Comparison of ENCODE assay signal across 25 cellular contexts in genomic region chr18:56312554-56312953, GRCh38.
"Had no signal": no experiment of that assay in that cellular context is flagged by ENCODE, and none has a peak within 500 bp of the region (broad histone marks: within the 10 kb centered on the region; RNA-seq: fewer than 3 reads in every experiment).

No MANE protein-coding gene starts in this region.

- H3K4me1 Mint-ChIP-seq: activated CD4-positive, alpha-beta T cell treated with anti-CD3 and anti-CD28 coated beads for 36 hours; central memory CD8-positive, alpha-beta T cell; natural killer cell had no signal

- ATAC-seq: activated CD4-positive, alpha-beta T cell treated with anti-CD3 and anti-CD28 coated beads for 36 hours; activated T-cell treated with anti-CD3 and anti-CD28 coated beads, Interleukin-2, amount 50 U/mL, for 4 hours; left ventricle myocardium superior; natural killer cell; pancreas; psoas muscle; right cardiac atrium had no signal

- H3K27ac Mint-ChIP-seq: activated B cell treated with CpG ODN at 0.5 μM for 24 hours; activated CD4-positive, alpha-beta T cell treated with anti-CD3 and anti-CD28 coated beads for 36 hours; activated naive CD8-positive, alpha-beta T cell; activated T-helper 2 cell treated with anti-CD3 and anti-CD28 coated beads, Interferon-gamma antibody, Interleukin-2, Interleukin-4, amounts not matched to agents 10 μg/mL and 5 μg/mL and 100 μg/mL, durations not matched to agents 14 hours and 24 hours and 36 hours; natural killer cell had no signal

- H3K36me3 ChIP-seq: adrenal gland, ascending aorta, esophagus muscularis mucosa, pancreas, stomach, suprapubic skin, transverse colon had no signal

- H3K4me1 ChIP-seq: adrenal gland, ascending aorta, esophagus muscularis mucosa, pancreas, psoas muscle, stomach, suprapubic skin, transverse colon had no signal

- H3K9me3 ChIP-seq: adrenal gland, ascending aorta, esophagus muscularis mucosa, pancreas, psoas muscle, stomach, suprapubic skin, transverse colon had no signal

- H3K27ac ChIP-seq: adrenal gland, ascending aorta, coronary artery, esophagus muscularis mucosa, pancreas, psoas muscle, stomach, suprapubic skin, transverse colon had no signal

- H3K36me3 Mint-ChIP-seq: activated naive CD8-positive, alpha-beta T cell; mesothelial cell of epicardium; natural killer cell had no signal

- H3K27me3 Mint-ChIP-seq: activated B cell treated with CpG ODN at 0.5 μM for 24 hours; activated CD4-positive, alpha-beta T cell treated with anti-CD3 and anti-CD28 coated beads for 36 hours; central memory CD8-positive, alpha-beta T cell had no signal

- H3K27me3 ChIP-seq: adrenal gland, ascending aorta, esophagus muscularis mucosa, pancreas, stomach, suprapubic skin, transverse colon had no signal

- H3K4me3 Mint-ChIP-seq: activated B cell treated with CpG ODN at 0.5 μM for 24 hours; activated CD4-positive, alpha-beta T cell treated with anti-CD3 and anti-CD28 coated beads for 36 hours; activated naive CD8-positive, alpha-beta T cell; activated T-cell treated with anti-CD3 and anti-CD28 coated beads, Interleukin-2, amount 50 U/mL, for 4 hours; central memory CD8-positive, alpha-beta T cell; mesothelial cell of epicardium; natural killer cell had no signal

- H3K9me3 Mint-ChIP-seq: activated B cell treated with CpG ODN at 0.5 μM for 24 hours; activated T-cell treated with anti-CD3 and anti-CD28 coated beads, Interleukin-2, amount 50 U/mL, for 4 hours; activated T-helper 2 cell treated with anti-CD3 and anti-CD28 coated beads, Interferon-gamma antibody, Interleukin-2, Interleukin-4, amounts not matched to agents 10 μg/mL and 5 μg/mL and 100 μg/mL, durations not matched to agents 14 hours and 24 hours and 36 hours; natural killer cell had no signal

- DNase-seq: activated B cell treated with CpG ODN at 0.5 μM for 24 hours; activated CD4-positive, alpha-beta T cell treated with anti-CD3 and anti-CD28 coated beads for 36 hours; activated CD4-positive, alpha-beta T cell treated with anti-CD3 and anti-CD28 coated beads, Interleukin-2, amount 50 U/mL, for 48 hours; activated CD8-positive, alpha-beta memory T cell treated with anti-CD3 and anti-CD28 coated beads, Interleukin-2, amount 50 U/mL, for 48 hours; activated naive CD4-positive, alpha-beta T cell; activated T-cell treated with anti-CD3 and anti-CD28 coated beads, Interleukin-2, amount 50 U/mL, for 4 hours; adrenal gland; hippocampal formation; left ventricle myocardium superior; mammary epithelial cell; natural killer cell; pancreas; psoas muscle; right cardiac atrium; stimulated activated CD4-positive, alpha-beta T cell treated with anti-CD3 and anti-CD28 coated beads, Interleukin-1b, Interleukin-23, amount 100 ng/mL, for 48 hours; stomach; transverse colon had no signal

- H3K4me3 ChIP-seq: adrenal gland, ascending aorta, coronary artery, esophagus muscularis mucosa, pancreas, psoas muscle, stomach, suprapubic skin, transverse colon had no signal
